ENCODE assay signal across 1 cellular context in genomic region chr6:36128073-36128472, GRCh38.
TF ChIP-seq lines count a peak whose summit lies in the region.

No MANE protein-coding gene starts in this region.

TF ChIP-seq in H1, 55 proteins besides CTCF, POLR2A, EP300 and RAD21 (continued from another document):
- no peak for TF ChIP-seq ATF3 (IDR thresholded peaks at IDR 0.05; ENCODE audit: insufficient read depth, low read depth, low read length)
- no peak for TF ChIP-seq CBX5 (IDR thresholded peaks at IDR 0.05; ENCODE audit: low read depth, low read length)
- TF ChIP-seq KDM4A (IDR thresholded peaks at IDR 0.05; ENCODE audit: low read depth, low read length, severe bottlenecking): no peak
- TF ChIP-seq RNF2 (IDR thresholded peaks at IDR 0.05; ENCODE audit: borderline replicate concordance, low read depth, low read length, missing control alignments, poor library complexity, severe bottlenecking): no peak
- no peak for TF ChIP-seq HDAC6 (IDR thresholded peaks at IDR 0.05; ENCODE audit: low read depth, low read length)
- TF ChIP-seq POU5F1 (IDR thresholded peaks at IDR 0.05; ENCODE audit: low read depth, low read length): no peak
- no peak for TF ChIP-seq CHD2 (IDR thresholded peaks at IDR 0.05; ENCODE audit: low read length)
- TF ChIP-seq RFX5 (IDR thresholded peaks at IDR 0.05; ENCODE audit: borderline replicate concordance, low read depth, low read length): no peak
- TF ChIP-seq GABPA (IDR thresholded peaks at IDR 0.05; ENCODE audit: borderline replicate concordance, insufficient read depth, low read length): no peak
- no peak for TF ChIP-seq EGR1 (IDR thresholded peaks at IDR 0.05; ENCODE audit: borderline replicate concordance, low read depth, low read length)
- TF ChIP-seq NRF1 (IDR thresholded peaks at IDR 0.05; ENCODE audit: low read depth, low read length): no peak
- no peak for TF ChIP-seq SP2 (IDR thresholded peaks at IDR 0.05; ENCODE audit: low read length)
